ENCODE assay signal across 1 cellular context in genomic region chr21:33668180-33668579, GRCh38.
TF ChIP-seq lines count a peak whose summit lies in the region.

No MANE protein-coding gene starts in this region.

TF ChIP-seq in IMR-90, 13 proteins besides CTCF, POLR2A, EP300 and RAD21:
- no peak for TF ChIP-seq BHLHE40 (IDR thresholded peaks at IDR 0.05; ENCODE audit: low read depth, low read length)
- no peak for TF ChIP-seq USF2 (IDR thresholded peaks at IDR 0.05; ENCODE audit: low read depth, low read length)
- no peak for TF ChIP-seq CEBPB (IDR thresholded peaks at IDR 0.05; ENCODE audit: low read depth, low read length)
- no peak for TF ChIP-seq FOS (IDR thresholded peaks at IDR 0.05; ENCODE audit: low read depth, low read length)
- TF ChIP-seq NFE2L2 (IDR thresholded peaks at IDR 0.05; ENCODE audit: low read depth, low read length), result no peak
- TF ChIP-seq RCOR1 (IDR thresholded peaks at IDR 0.05; ENCODE audit: insufficient replicate concordance, low read length), result no peak
- no peak for TF ChIP-seq RFX5 (IDR thresholded peaks at IDR 0.05; ENCODE audit: low read depth, low read length)
- TF ChIP-seq MAFK (IDR thresholded peaks at IDR 0.05; ENCODE audit: low read depth, low read length), result no peak
- TF ChIP-seq MXI1 (IDR thresholded peaks at IDR 0.05; ENCODE audit: borderline replicate concordance, low read depth, low read length), result no peak
- no peak for TF ChIP-seq CHD1 (IDR thresholded peaks at IDR 0.05; ENCODE audit: low read depth, low read length)
- no peak for TF ChIP-seq SMC3 (IDR thresholded peaks at IDR 0.05; ENCODE audit: low read depth, low read length)
- TF ChIP-seq MAZ (IDR thresholded peaks at IDR 0.05; ENCODE audit: borderline replicate concordance, low read depth, low read length), result no peak
- no peak for TF ChIP-seq ELK1 (IDR thresholded peaks at IDR 0.05; ENCODE audit: borderline replicate concordance, low read depth, low read length)
TF ChIP-seq in IMR-90: peak in this region for 0.
